ENCODE assay signal across 9 cellular contexts in genomic region chr5:18761801-18762200, GRCh38.
DNase-seq lines count a peak whose midpoint lies in the region; ATAC-seq and TF ChIP-seq lines count a peak whose summit lies in the region.
"Had no signal": no experiment of that assay in that cellular context is flagged by ENCODE, and none has a peak within 500 bp of the region (broad histone marks: within the 10 kb centered on the region; RNA-seq: fewer than 3 reads in every experiment).

No MANE protein-coding gene starts in this region.

- no peaks in the 10 kb centered on the region for H3K9me3 Mint-ChIP-seq in effector memory CD8-positive, alpha-beta T cell
- H3K9me3 Mint-ChIP-seq in Caco-2 (ENCODE audit: unreplicated experiment): no peaks in the 10 kb centered on the region
- no peaks in the 10 kb centered on the region for H3K9me3 Mint-ChIP-seq in activated CD4-positive, alpha-beta T cell treated with anti-CD3 and anti-CD28 coated beads, Interleukin-2, amount 10 ng/mL, durations not matched to agents 24 days and 14 days
- H3K9me3 Mint-ChIP-seq: endodermal cell had no signal

- no peaks in the 10 kb centered on the region for H3K9me3 ChIP-seq in Caco-2

- H3K4me3 Mint-ChIP-seq in effector memory CD8-positive, alpha-beta T cell: peak overlapping the region in 1 of 2 donors; percentile 4
- no peak overlapping the region for H3K4me3 Mint-ChIP-seq in Caco-2 (ENCODE audit: unreplicated experiment)
- H3K4me3 Mint-ChIP-seq in activated CD4-positive, alpha-beta T cell treated with anti-CD3 and anti-CD28 coated beads, Interleukin-2, amount 10 ng/mL, durations not matched to agents 24 days and 14 days: no peak overlapping the region
- H3K4me3 Mint-ChIP-seq: endodermal cell had no signal

- TF ChIP-seq CTCF in Caco-2 (IDR thresholded peaks at IDR 0.05; ENCODE audit: insufficient read depth in 1 of 2, low read depth in 1 of 2, low read length in 1 of 2, severe bottlenecking in 1 of 2, unreplicated experiment in 1 of 2): no peak

- no peaks in the 10 kb centered on the region for H3K36me3 Mint-ChIP-seq in effector memory CD8-positive, alpha-beta T cell (ENCODE audit: insufficient read depth)
- H3K36me3 Mint-ChIP-seq in Caco-2 (ENCODE audit: insufficient read depth, unreplicated experiment): no peaks in the 10 kb centered on the region
- no peaks in the 10 kb centered on the region for H3K36me3 Mint-ChIP-seq in activated CD4-positive, alpha-beta T cell treated with anti-CD3 and anti-CD28 coated beads, Interleukin-2, amount 10 ng/mL, durations not matched to agents 24 days and 14 days (ENCODE audit: low read depth)

- no peaks in the 10 kb centered on the region for H3K36me3 ChIP-seq in Caco-2 (ENCODE audit: control insufficient read depth, insufficient read depth, low read length)

- ATAC-seq in GM18867 (IDR thresholded peaks at IDR 0.05; ENCODE audit: unreplicated experiment) (peak; percentile 79), GM21737 (IDR thresholded peaks at IDR 0.05; ENCODE audit: unreplicated experiment) (peak; percentile 61), HG03565 (IDR thresholded peaks at IDR 0.05; ENCODE audit: unreplicated experiment) (peak; percentile 77)
- peak; percentile 51 for ATAC-seq in effector memory CD8-positive, alpha-beta T cell (replicated peaks)

- no peak for DNase-seq in effector memory CD8-positive, alpha-beta T cell
- no peak for DNase-seq in Caco-2
- no peak for DNase-seq in stimulated activated CD4-positive, alpha-beta T cell treated with anti-CD3 and anti-CD28 coated beads, Interleukin-15, amount 100 ng/mL, for 24 hours
- DNase-seq in COR-L47 (lab: John Stamatoyannopoulos, UW): no peak
- no peak for DNase-seq in activated CD4-positive, alpha-beta T cell treated with anti-CD3 and anti-CD28 coated beads, Interleukin-2, amount 10 ng/mL, durations not matched to agents 24 days and 14 days
- DNase-seq: endodermal cell had no signal

- no peaks in the 10 kb centered on the region for H3K27me3 ChIP-seq in Caco-2 (replicated peaks; ENCODE audit: control insufficient read depth, insufficient read depth, low read length)

- H3K27me3 Mint-ChIP-seq in effector memory CD8-positive, alpha-beta T cell: no peaks in the 10 kb centered on the region
- peaks cover 2% of the 10 kb centered on the region for H3K27me3 Mint-ChIP-seq in Caco-2 (ENCODE audit: insufficient read depth, unreplicated experiment)
- peaks cover 4% of the 10 kb centered on the region for H3K27me3 Mint-ChIP-seq in activated CD4-positive, alpha-beta T cell treated with anti-CD3 and anti-CD28 coated beads, Interleukin-2, amount 10 ng/mL, durations not matched to agents 24 days and 14 days

- CTCF ChIA-PET in Caco-2 (lab: Charles Lee): no interaction called here

- peak overlapping the region in 1 of 2 donors; percentile 6 for H3K27ac Mint-ChIP-seq in effector memory CD8-positive, alpha-beta T cell
- no peak overlapping the region for H3K27ac Mint-ChIP-seq in Caco-2 (ENCODE audit: unreplicated experiment)
- no peak overlapping the region for H3K27ac Mint-ChIP-seq in activated CD4-positive, alpha-beta T cell treated with anti-CD3 and anti-CD28 coated beads, Interleukin-2, amount 10 ng/mL, durations not matched to agents 24 days and 14 days
- H3K27ac Mint-ChIP-seq: endodermal cell had no signal

- intact Hi-C loops in Caco-2 (cut with micrococcal nuclease; ENCODE audit: unreplicated experiment): no loop called here
- intact Hi-C loops in activated CD4-positive, alpha-beta T cell treated with anti-CD3 and anti-CD28 coated beads, Interleukin-2, amount 10 ng/mL, durations not matched to agents 24 days and 14 days (cut with micrococcal nuclease): loop anchor here (1.0 to 10.0 kb wide), 4 partner anchors 16 to 947 kb away; no protein-coding TSS in a partner anchor

- peaks cover 2 to 4% of the 10 kb centered on the region in 2 donors for H3K4me1 Mint-ChIP-seq in effector memory CD8-positive, alpha-beta T cell (ENCODE audit: low read depth in 2 of 2)
- no peaks in the 10 kb centered on the region for H3K4me1 Mint-ChIP-seq in Caco-2 (ENCODE audit: low read depth, unreplicated experiment)
- H3K4me1 Mint-ChIP-seq in activated CD4-positive, alpha-beta T cell treated with anti-CD3 and anti-CD28 coated beads, Interleukin-2, amount 10 ng/mL, durations not matched to agents 24 days and 14 days: peaks cover 3% of the 10 kb centered on the region
- H3K4me1 Mint-ChIP-seq: endodermal cell had no signal

- no peaks in the 10 kb centered on the region for H3K4me1 ChIP-seq in Caco-2

- POLR2A ChIA-PET in Caco-2 (lab: Charles Lee): no interaction called here

- no TSS peak for BruUV-seq in Caco-2 (replicated peaks; lab: Mats Ljungman, UMichigan)

- H3K4me3 ChIP-seq in Caco-2 (ENCODE audit: low read depth, low read length): no peak overlapping the region
